In the genomic region with DNA sequence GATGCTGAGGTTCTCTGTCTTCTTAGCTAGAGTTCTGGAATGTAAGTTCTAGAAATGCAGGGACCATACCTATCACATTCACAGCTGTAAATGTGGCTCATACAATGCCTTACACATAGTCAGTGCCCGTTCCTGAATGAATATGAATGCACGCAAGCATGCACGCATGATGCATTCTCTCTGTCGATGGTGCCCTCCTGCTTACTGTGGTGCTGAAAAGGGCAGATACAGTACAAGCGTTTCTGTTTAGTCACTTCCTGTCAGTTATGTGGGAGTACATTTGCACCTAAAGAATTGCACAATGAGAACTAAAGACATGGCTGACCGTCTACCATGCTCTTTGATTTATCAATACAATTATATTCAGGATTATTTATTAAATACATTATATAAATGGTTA, we compare ENCODE assay signal across 1 cellular context.
TF ChIP-seq lines count a peak whose summit lies in the region.

No MANE protein-coding gene starts in this region.

TF ChIP-seq in WTC11, 78 proteins besides CTCF, POLR2A, EP300 and RAD21 (continued from another document):
- no peak for TF ChIP-seq ZNF281 (CRISPR knock-in tag; IDR thresholded peaks at IDR 0.05)
- TF ChIP-seq, protein P1, sequence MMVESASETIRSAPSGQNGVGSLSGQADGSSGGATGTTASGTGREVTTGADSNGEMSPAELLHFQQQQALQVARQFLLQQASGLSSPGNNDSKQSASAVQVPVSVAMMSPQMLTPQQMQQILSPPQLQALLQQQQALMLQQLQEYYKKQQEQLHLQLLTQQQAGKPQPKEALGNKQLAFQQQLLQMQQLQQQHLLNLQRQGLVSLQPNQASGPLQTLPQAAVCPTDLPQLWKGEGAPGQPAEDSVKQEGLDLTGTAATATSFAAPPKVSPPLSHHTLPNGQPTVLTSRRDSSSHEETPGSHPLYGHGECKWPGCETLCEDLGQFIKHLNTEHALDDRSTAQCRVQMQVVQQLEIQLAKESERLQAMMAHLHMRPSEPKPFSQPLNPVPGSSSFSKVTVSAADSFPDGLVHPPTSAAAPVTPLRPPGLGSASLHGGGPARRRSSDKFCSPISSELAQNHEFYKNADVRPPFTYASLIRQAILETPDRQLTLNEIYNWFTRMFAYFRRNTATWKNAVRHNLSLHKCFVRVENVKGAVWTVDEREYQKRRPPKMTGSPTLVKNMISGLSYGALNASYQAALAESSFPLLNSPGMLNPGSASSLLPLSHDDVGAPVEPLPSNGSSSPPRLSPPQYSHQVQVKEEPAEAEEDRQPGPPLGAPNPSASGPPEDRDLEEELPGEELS (CRISPR knock-in tag; IDR thresholded peaks at IDR 0.05): no peak
